8 cellular contexts compared by ENCODE assay signal in genomic region chr1:226882631-226883409, GRCh38. TPM values are rescaled to one million over a fixed set of nuclear protein-coding genes. Genes with fewer than 3 reads are reported as not detected.
A peak's percentile ranks its signal among the peaks of the same experiment; 100 is the strongest.
DNase-seq lines count a peak whose midpoint lies in the region; ATAC-seq and TF ChIP-seq lines count a peak whose summit lies in the region.

No MANE protein-coding gene starts in this region.

- no peak overlapping the region for H3K4me3 Mint-ChIP-seq in endodermal cell

- 88 to 93% methylated on average over 4 to 9 of the region's 9 CpGs for WGBS in endodermal cell (ENCODE audit: insufficient coverage in 1 of 2, insufficient read length in 1 of 2), 2 experiments
- 12% methylated on average over 9 of the region's 9 CpGs for WGBS in prostate gland

- H3K4me3 ChIP-seq in OCI-LY1 (ENCODE audit: low read depth, low read length, poor library complexity, severe bottlenecking) (peak overlapping the region; percentile 32), endodermal cell (ENCODE audit: low read length) (no peak overlapping the region), prostate gland (peak overlapping the region; percentile 3 to 13)

- no peaks in the 10 kb centered on the region for H3K79me2 ChIP-seq in OCI-LY1 (ENCODE audit: insufficient read depth, low read length)

- peak; percentile 94 for ATAC-seq in HG02610 (IDR thresholded peaks at IDR 0.05; ENCODE audit: unreplicated experiment)

- peaks cover 41% of the 10 kb centered on the region for H3K36me3 Mint-ChIP-seq in endodermal cell (ENCODE audit: low read depth)

- POLR2A ChIA-PET in RWPE1 (lab: Yijun Ruan, JAX; ENCODE audit: low non-redundant PET), result no interaction called here

- peak; percentile 12 for TF ChIP-seq POLR2A in GM18526 (IDR thresholded peaks at IDR 0.05; ENCODE audit: extremely low read depth, insufficient read length)
- TF ChIP-seq POLR2A in prostate gland (IDR thresholded peaks at IDR 0.05), result no peak

- intact Hi-C loops in prostate gland (cut with DNase I), result no loop called here

- peaks cover 30% of the 10 kb centered on the region for H3K4me1 Mint-ChIP-seq in endodermal cell

- no peaks in the 10 kb centered on the region for H3K27me3 ChIP-seq in OCI-LY1 (ENCODE audit: insufficient read depth, low read length)
- no peaks in the 10 kb centered on the region for H3K27me3 ChIP-seq in endodermal cell (ENCODE audit: control insufficient read depth, insufficient read depth, low read length, poor library complexity, severe bottlenecking)
- H3K27me3 ChIP-seq in prostate gland (replicated peaks; ENCODE audit: insufficient read depth), result no peaks in the 10 kb centered on the region

- H3K9me3 ChIP-seq in OCI-LY1 (ENCODE audit: low read length) (no peaks in the 10 kb centered on the region), endodermal cell (ENCODE audit: control insufficient read depth, low read length) (no peaks in the 10 kb centered on the region), prostate gland (no peaks in the 10 kb centered on the region)

- H3K27ac Mint-ChIP-seq in endodermal cell, result peak overlapping the region; percentile 1

- H3K4me1 ChIP-seq in OCI-LY1 (ENCODE audit: insufficient read depth, low read length, severe bottlenecking), result peaks cover 28% of the 10 kb centered on the region
- H3K4me1 ChIP-seq in endodermal cell (ENCODE audit: control insufficient read depth, insufficient read depth, low read length), result peaks cover 11% of the 10 kb centered on the region
- H3K4me1 ChIP-seq in prostate gland (replicated peaks), result peaks cover 20% of the 10 kb centered on the region

- H3F3A ChIP-seq in OCI-LY1 (ENCODE audit: insufficient read depth, low read length), result no peaks in the 10 kb centered on the region

- TF ChIP-seq CTCF in OCI-LY1 (IDR thresholded peaks at IDR 0.05; ENCODE audit: low read length) (no peak), endodermal cell (conservative IDR thresholded peaks at IDR 0.05) (no peak), prostate gland (IDR thresholded peaks at IDR 0.05) (no peak), RWPE1 (conservative IDR thresholded peaks at IDR 0.05; ENCODE audit: low read depth) (no peak)

- H2AFZ ChIP-seq in OCI-LY1 (ENCODE audit: low read length), result 0 out of 2 replicates have a peak overlapping the region, but pooled peaks have one; percentile 12

- H3K9me3 Mint-ChIP-seq in endodermal cell, result no peaks in the 10 kb centered on the region

- H3K9ac ChIP-seq in OCI-LY1 (ENCODE audit: low read length), result peak overlapping the region; percentile 12
- no peak overlapping the region for H3K9ac ChIP-seq in endodermal cell (ENCODE audit: extremely low read depth, low read length, poor library complexity, severe bottlenecking)

- H3K27ac ChIP-seq in OCI-LY1 (ENCODE audit: low read depth, low read length, poor library complexity, severe bottlenecking) (peak overlapping the region; percentile 79), endodermal cell (ENCODE audit: low read depth, low read length) (no peak overlapping the region), prostate gland (peak overlapping the region; percentile 61 to 68), RWPE1 (no peak overlapping the region)

- no peaks in the 10 kb centered on the region for H3K27me3 Mint-ChIP-seq in endodermal cell (ENCODE audit: insufficient read depth)

- no peaks in the 10 kb centered on the region for H3K36me3 ChIP-seq in OCI-LY1 (ENCODE audit: insufficient read depth, low read length)
- peaks cover 41% of the 10 kb centered on the region for H3K36me3 ChIP-seq in endodermal cell (ENCODE audit: control insufficient read depth, insufficient read depth, low read length)
- H3K36me3 ChIP-seq in prostate gland, result no peaks in the 10 kb centered on the region

- CTCF ChIA-PET in RWPE1 (lab: Yijun Ruan, JAX), result interaction anchor here (0.6 kb wide), 2 partner anchors 254 to 352 kb away, joined by 4 read pairs; no protein-coding TSS in a partner anchor

- no peaks in the 10 kb centered on the region for H4K20me1 ChIP-seq in OCI-LY1 (ENCODE audit: insufficient read depth, low read length)

- DNase-seq in endodermal cell (peak; percentile 86), prostate gland (ENCODE audit: low spot score) (no peak), RWPE1 (ENCODE audit: low spot score) (no peak), NCI-H2081 (lab: John Stamatoyannopoulos, UW) (no peak)
- no peak for DNase-seq in NK-92 treated with Interleukin-12 subunit alpha and Interleukin-12 subunit beta, amount 100 ng/mL, for 24 hours (lab: John Stamatoyannopoulos, UW)

- peak overlapping the region; percentile 51 for H3K4me2 ChIP-seq in OCI-LY1 (ENCODE audit: low read length)

- no peaks in the 10 kb centered on the region for H3K9me2 ChIP-seq in OCI-LY1 (ENCODE audit: low read depth, low read length)

RNA-seq across cellular contexts. Expression of gene PSEN2, which starts 12.4 kb away (rescaled TPM):
- 10 to 100 TPM; 21.5 to 25.2 TPM for total RNA-seq in endodermal cell
- polyA plus RNA-seq in endodermal cell (2013, experiment 1 of 2), result 11.4 TPM
- polyA plus RNA-seq in endodermal cell (2013, experiment 2 of 2), result 10.1 TPM
- 10 to 100 TPM; 45.3 to 78.3 TPM for total RNA-seq in prostate gland

RNA-seq across cellular contexts. Expression of gene COQ8A, which starts 57.3 kb away (rescaled TPM):
- total RNA-seq in endodermal cell (10 to 100 TPM in 1 of 2 donors, 1 to 10 TPM in 1; 6.6 to 14.9 TPM), prostate gland (10 to 100 TPM; 61.8 to 66.1 TPM)
- 13.1 TPM for polyA plus RNA-seq in endodermal cell (2013, experiment 1 of 2)
- 10.1 TPM for polyA plus RNA-seq in endodermal cell (2013, experiment 2 of 2)

Comparison
In these comparisons a context has a peak if more than half of its experiments do, and no peak if none do; other contexts are left out.
1. H3K27ac ChIP-seq: peak in OCI-LY1 (single experiment) and prostate gland (2 of 2); none in endodermal cell (single experiment) and RWPE1 (single experiment).